9 cellular contexts compared by ENCODE assay signal in genomic region chr12:93536766-93537515, GRCh38. TPM values are rescaled to one million over a fixed set of nuclear protein-coding genes. Genes with fewer than 3 reads are reported as not detected.
DNase-seq lines count a peak whose midpoint lies in the region; ATAC-seq and TF ChIP-seq lines count a peak whose summit lies in the region.
"Had no signal": no experiment of that assay in that cellular context is flagged by ENCODE, and none has a peak within 500 bp of the region (broad histone marks: within the 10 kb centered on the region; RNA-seq: fewer than 3 reads in every experiment).

No MANE protein-coding gene starts in this region.

- BruUV-seq in Calu3 (replicated peaks; lab: Mats Ljungman, UMichigan), result no TSS peak

- DNase-seq in Right ventricle myocardium inferior (ENCODE audit: missing footprints) (no peak), cardiac septum (ENCODE audit: low spot score) (no peak), Calu3 (no peak), HCEC 1CT (no peak), amniotic stem cell (lab: John Stamatoyannopoulos, UW) (no peak)
- DNase-seq in activated CD8-positive, alpha-beta T cell treated with anti-CD3 and anti-CD28 coated beads, Interleukin-2, amount 10 ng/mL, durations not matched to agents 7 days and 5 days, result no peak
- no peak for DNase-seq in stimulated activated naive B cell treated with anti-CD40 and anti-IgM and Interleukin-4, amounts not matched to agents 10 μg/mL and 1 μg/mL and 100 μg/mL, for 72 hours
- DNase-seq: activated T-cell treated with anti-CD3 and anti-CD28 coated beads, Interleukin-2, amount 50 U/mL, for 4 hours had no signal

- no peak for TF ChIP-seq CTCF in Calu3 (IDR thresholded peaks at IDR 0.05; ENCODE audit: unreplicated experiment)

- H3K4me3 Mint-ChIP-seq in activated CD8-positive, alpha-beta T cell treated with anti-CD3 and anti-CD28 coated beads, Interleukin-2, amount 10 ng/mL, durations not matched to agents 7 days and 5 days, result no peak overlapping the region
- H3K4me3 Mint-ChIP-seq in stimulated activated naive B cell treated with anti-CD40 and anti-IgM and Interleukin-4, amounts not matched to agents 10 μg/mL and 1 μg/mL and 100 μg/mL, for 72 hours, result peak overlapping the region in 1 of 2 donors; percentile 4
- H3K4me3 Mint-ChIP-seq in Calu3 (ENCODE audit: low read depth, unreplicated experiment), result no peak overlapping the region
- H3K4me3 Mint-ChIP-seq: activated T-cell treated with anti-CD3 and anti-CD28 coated beads, Interleukin-2, amount 50 U/mL, for 4 hours had no signal

- peaks cover 38% of the 10 kb centered on the region for H3K4me1 Mint-ChIP-seq in activated CD8-positive, alpha-beta T cell treated with anti-CD3 and anti-CD28 coated beads, Interleukin-2, amount 10 ng/mL, durations not matched to agents 7 days and 5 days (ENCODE audit: low read depth)
- H3K4me1 Mint-ChIP-seq in stimulated activated naive B cell treated with anti-CD40 and anti-IgM and Interleukin-4, amounts not matched to agents 10 μg/mL and 1 μg/mL and 100 μg/mL, for 72 hours, result peaks cover 19 to 27% of the 10 kb centered on the region in 2 donors
- H3K4me1 Mint-ChIP-seq in Calu3 (ENCODE audit: low read depth, unreplicated experiment), result no peaks in the 10 kb centered on the region

- CTCF ChIA-PET in activated CD8-positive, alpha-beta T cell treated with anti-CD3 and anti-CD28 coated beads, Interleukin-2, amount 10 ng/mL, durations not matched to agents 7 days and 5 days (lab: Charles Lee), result interaction anchor here (0.6 to 1.3 kb wide), 8 partner anchors 9 to 564 kb away, joined by 3 to 5 read pairs (median 3); no protein-coding TSS in a partner anchor
- CTCF ChIA-PET in Calu3 (lab: Charles Lee), result interaction anchor here (0.8 kb wide), 1 partner anchor 10 kb away, joined by 4 read pairs; no protein-coding TSS in a partner anchor

- POLR2A ChIA-PET in activated CD8-positive, alpha-beta T cell treated with anti-CD3 and anti-CD28 coated beads, Interleukin-2, amount 10 ng/mL, durations not matched to agents 7 days and 5 days (lab: Charles Lee), result interaction anchor here (0.8 kb wide), 1 partner anchor 17 kb away, joined by 3 read pairs; no protein-coding TSS in a partner anchor

- intact Hi-C loops in Right ventricle myocardium inferior (cut with DNase I) (no loop called here), cardiac septum (cut with DNase I) (no loop called here), Calu3 (cut with micrococcal nuclease; ENCODE audit: unreplicated experiment) (no loop called here)

- ATAC-seq in Right ventricle myocardium inferior, result peak; percentile 80
- ATAC-seq in HG02885 (IDR thresholded peaks at IDR 0.05; ENCODE audit: poor library complexity, unreplicated experiment), result peak; percentile 88
- peak; percentile 51 for ATAC-seq in activated CD8-positive, alpha-beta T cell treated with anti-CD3 and anti-CD28 coated beads, Interleukin-2, amount 10 ng/mL, durations not matched to agents 7 days and 5 days
- peak; percentile 90 to 92 for ATAC-seq in stimulated activated naive B cell treated with anti-CD40 and anti-IgM and Interleukin-4, amounts not matched to agents 10 μg/mL and 1 μg/mL and 100 μg/mL, for 72 hours (replicated peaks)

- H3K36me3 Mint-ChIP-seq in activated CD8-positive, alpha-beta T cell treated with anti-CD3 and anti-CD28 coated beads, Interleukin-2, amount 10 ng/mL, durations not matched to agents 7 days and 5 days (ENCODE audit: low read depth), result peaks cover 9% of the 10 kb centered on the region
- peaks cover 2 to 6% of the 10 kb centered on the region in 2 donors for H3K36me3 Mint-ChIP-seq in stimulated activated naive B cell treated with anti-CD40 and anti-IgM and Interleukin-4, amounts not matched to agents 10 μg/mL and 1 μg/mL and 100 μg/mL, for 72 hours
- no peaks in the 10 kb centered on the region for H3K36me3 Mint-ChIP-seq in Calu3 (ENCODE audit: insufficient read depth, unreplicated experiment)

- no peaks in the 10 kb centered on the region for H3K9me3 Mint-ChIP-seq in activated CD8-positive, alpha-beta T cell treated with anti-CD3 and anti-CD28 coated beads, Interleukin-2, amount 10 ng/mL, durations not matched to agents 7 days and 5 days (ENCODE audit: insufficient read depth)
- H3K9me3 Mint-ChIP-seq in stimulated activated naive B cell treated with anti-CD40 and anti-IgM and Interleukin-4, amounts not matched to agents 10 μg/mL and 1 μg/mL and 100 μg/mL, for 72 hours, result peaks cover 5 to 11% of the 10 kb centered on the region in 2 donors
- H3K9me3 Mint-ChIP-seq in Calu3 (ENCODE audit: low read depth, unreplicated experiment), result no peaks in the 10 kb centered on the region
- H3K9me3 Mint-ChIP-seq: activated T-cell treated with anti-CD3 and anti-CD28 coated beads, Interleukin-2, amount 50 U/mL, for 4 hours had no signal

- no peaks in the 10 kb centered on the region for H3K27me3 Mint-ChIP-seq in activated CD8-positive, alpha-beta T cell treated with anti-CD3 and anti-CD28 coated beads, Interleukin-2, amount 10 ng/mL, durations not matched to agents 7 days and 5 days (ENCODE audit: low read depth)
- no peaks in the 10 kb centered on the region for H3K27me3 Mint-ChIP-seq in stimulated activated naive B cell treated with anti-CD40 and anti-IgM and Interleukin-4, amounts not matched to agents 10 μg/mL and 1 μg/mL and 100 μg/mL, for 72 hours
- peaks cover 29% of the 10 kb centered on the region for H3K27me3 Mint-ChIP-seq in Calu3 (ENCODE audit: unreplicated experiment)

- peak overlapping the region; percentile 28 for H3K27ac Mint-ChIP-seq in activated CD8-positive, alpha-beta T cell treated with anti-CD3 and anti-CD28 coated beads, Interleukin-2, amount 10 ng/mL, durations not matched to agents 7 days and 5 days
- no peak overlapping the region for H3K27ac Mint-ChIP-seq in stimulated activated naive B cell treated with anti-CD40 and anti-IgM and Interleukin-4, amounts not matched to agents 10 μg/mL and 1 μg/mL and 100 μg/mL, for 72 hours
- no peak overlapping the region for H3K27ac Mint-ChIP-seq in Calu3 (ENCODE audit: unreplicated experiment)

RNA-seq across cellular contexts. Expression of gene SOCS2, which starts 35.5 kb away (rescaled TPM):
- 7.2 TPM for total RNA-seq in Right ventricle myocardium inferior
- 40.3 TPM for total RNA-seq in cardiac septum
- total RNA-seq in activated CD8-positive, alpha-beta T cell treated with anti-CD3 and anti-CD28 coated beads, Interleukin-2, amount 10 ng/mL, durations not matched to agents 7 days and 5 days, result 10 to 100 TPM; 33.7 to 39.0 TPM
- total RNA-seq in Calu3 (2022), result 4.2 and 4.6 TPM in 2 replicates
